In genomic region chr19:40103600-40103999, GRCh38 we compare ENCODE assay signal across 1 cellular context.
TF ChIP-seq lines count a peak whose summit lies in the region.

No MANE protein-coding gene starts in this region.

TF ChIP-seq in HEK293, 187 proteins besides CTCF, POLR2A, EP300 and RAD21 (continued from another document and continues in another):
- TF ChIP-seq KLF8 (tag by site-specific recombination; IDR thresholded peaks at IDR 0.05) = no peak
- peak; percentile 82; the same call in 1 of the 2 replicates for TF ChIP-seq ZNF530 (tag by site-specific recombination; IDR thresholded peaks at IDR 0.05; ENCODE audit: low read depth)
- peak; percentile 73; the same call in 1 of the 2 replicates for TF ChIP-seq ZNF221 (tag by site-specific recombination; IDR thresholded peaks at IDR 0.05; ENCODE audit: borderline replicate concordance)
- peak; percentile 96; the same call in 1 of the 2 replicates for TF ChIP-seq ZNF514 (tag by site-specific recombination; IDR thresholded peaks at IDR 0.05)
- peak; percentile 99 for TF ChIP-seq ZNF518A (tag by site-specific recombination; conservative IDR thresholded peaks at IDR 0.05; ENCODE audit: low read depth)
- no peak for TF ChIP-seq ZBTB17 (tag by site-specific recombination; IDR thresholded peaks at IDR 0.05)
- peak; percentile 97; the same call in 1 of the 2 replicates for TF ChIP-seq ZNF202 (tag by site-specific recombination; IDR thresholded peaks at IDR 0.05; ENCODE audit: borderline replicate concordance)
- TF ChIP-seq REST (tag by site-specific recombination; IDR thresholded peaks at IDR 0.05) = peak; percentile 90
- no peak for TF ChIP-seq ZNF214 (tag by site-specific recombination; IDR thresholded peaks at IDR 0.05; ENCODE audit: borderline replicate concordance)
- TF ChIP-seq MZF1 (tag by site-specific recombination; IDR thresholded peaks at IDR 0.05; ENCODE audit: borderline replicate concordance) = peak; percentile 69; the same call in 1 of the 2 replicates
- no peak for TF ChIP-seq ZNF561 (tag by site-specific recombination; IDR thresholded peaks at IDR 0.05; ENCODE audit: borderline replicate concordance)
- no peak for TF ChIP-seq ZSCAN16 (tag by site-specific recombination; IDR thresholded peaks at IDR 0.05)
- TF ChIP-seq ZNF174 (tag by site-specific recombination; IDR thresholded peaks at IDR 0.05) = no peak
- TF ChIP-seq ZBTB11 (tag by site-specific recombination; conservative IDR thresholded peaks at IDR 0.05; ENCODE audit: low read depth) = peak; percentile 92
- TF ChIP-seq ZNF596 (tag by site-specific recombination; IDR thresholded peaks at IDR 0.05) = no peak
- TF ChIP-seq SCRT2 (tag by site-specific recombination; IDR thresholded peaks at IDR 0.05) = no peak
- TF ChIP-seq ZNF398 (tag by site-specific recombination; IDR thresholded peaks at IDR 0.05) = no peak
- no peak for TF ChIP-seq ZNF391 (tag by site-specific recombination; IDR thresholded peaks at IDR 0.05; ENCODE audit: borderline replicate concordance, low read depth)
- 0 out of 2 replicates have a peak, but pooled peaks have one; percentile 17 for TF ChIP-seq ZNF18 (tag by site-specific recombination; IDR thresholded peaks at IDR 0.05)
- TF ChIP-seq ZNF488 (tag by site-specific recombination; IDR thresholded peaks at IDR 0.05) = no peak
- TF ChIP-seq BCL11A (tag by site-specific recombination; IDR thresholded peaks at IDR 0.05; ENCODE audit: low read depth) = no peak
- TF ChIP-seq PRDM4 (tag by site-specific recombination; IDR thresholded peaks at IDR 0.05) = no peak
- no peak for TF ChIP-seq ZNF423 (tag by site-specific recombination; IDR thresholded peaks at IDR 0.05)
- no peak for TF ChIP-seq SCRT1 (tag by site-specific recombination; IDR thresholded peaks at IDR 0.05; ENCODE audit: borderline replicate concordance)
- no peak for TF ChIP-seq ELK4 (IDR thresholded peaks at IDR 0.05; ENCODE audit: borderline replicate concordance, low read depth, low read length)
- TF ChIP-seq HOXA7 (CRISPR knock-in tag; IDR thresholded peaks at IDR 0.05; ENCODE audit: borderline replicate concordance) = no peak
- TF ChIP-seq SP3 (tag by site-specific recombination; IDR thresholded peaks at IDR 0.05) = peak; percentile 51; the same call in 1 of the 2 replicates
- peak; percentile 67 for TF ChIP-seq ZFP3 (tag by site-specific recombination; IDR thresholded peaks at IDR 0.05; ENCODE audit: low read depth)
- peak; percentile 96 for TF ChIP-seq ZNF510 (tag by site-specific recombination; IDR thresholded peaks at IDR 0.05; ENCODE audit: insufficient replicate concordance)
- peak; percentile 75; the same call in 1 of the 2 replicates for TF ChIP-seq OVOL3 (tag by site-specific recombination; IDR thresholded peaks at IDR 0.05)
- no peak for TF ChIP-seq ZNF148 (tag by site-specific recombination; IDR thresholded peaks at IDR 0.05; ENCODE audit: borderline replicate concordance)
